ENCODE assay signal across 10 cellular contexts in the genomic region with DNA sequence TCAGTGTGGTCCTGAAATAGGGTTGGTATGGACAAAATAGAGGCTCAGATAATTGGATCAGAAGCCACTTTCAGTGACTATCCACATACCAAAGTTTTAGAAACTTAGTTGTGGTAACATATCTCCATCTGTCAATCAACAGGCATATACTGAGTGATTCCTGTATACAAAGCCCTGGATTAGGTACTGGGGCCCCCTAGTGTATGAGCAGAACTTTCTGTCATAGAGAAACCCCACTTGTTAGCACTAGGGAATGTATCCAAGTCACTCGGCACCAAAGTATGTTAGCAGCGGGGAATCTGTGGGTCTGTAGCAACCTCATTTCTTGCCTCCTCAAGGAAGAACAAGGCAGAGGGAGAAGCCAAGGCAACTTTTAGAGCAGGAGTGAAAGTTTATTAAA. TPM values are rescaled to one million over a fixed set of nuclear protein-coding genes. Genes with fewer than 3 reads are reported as not detected.
A peak's percentile ranks its signal among the peaks of the same experiment; 100 is the strongest.
DNase-seq lines count a peak whose midpoint lies in the region; ATAC-seq and TF ChIP-seq lines count a peak whose summit lies in the region.
"Had no signal": no experiment of that assay in that cellular context is flagged by ENCODE, and none has a peak within 500 bp of the region (broad histone marks: within the 10 kb centered on the region; RNA-seq: fewer than 3 reads in every experiment).

No MANE protein-coding gene starts in this region.

- no peaks in the 10 kb centered on the region for H3K9me3 ChIP-seq in adipocyte (ENCODE audit: control insufficient read depth, low read length)

- H3K4me3 ChIP-seq in AG10803 (ENCODE audit: low read length) (no peak overlapping the region), adipocyte (ENCODE audit: low read length) (no peak overlapping the region)
- H3K4me3 ChIP-seq: dorsolateral prefrontal cortex had no signal

- no peaks in the 10 kb centered on the region for H3K27me3 ChIP-seq in adipocyte (replicated peaks; ENCODE audit: control insufficient read depth, insufficient read depth, low read length)

- peak; percentile 39 for TF ChIP-seq CTCF in AG10803 (conservative IDR thresholded peaks at IDR 0.05; ENCODE audit: low read length)

- H3K36me3 Mint-ChIP-seq in immature natural killer cell = no peaks in the 10 kb centered on the region

- POLR2A ChIA-PET in HEK293T (lab: Yijun Ruan, JAX) = no interaction called here

- intact Hi-C loops in left colon (cut with DNase I, micrococcal nuclease) = no loop called here

- H3K9me3 Mint-ChIP-seq in immature natural killer cell = no peaks in the 10 kb centered on the region

- peak overlapping the region; percentile 59 for H3K9ac ChIP-seq in adipocyte (ENCODE audit: low read length)

- CTCF ChIA-PET in HEK293T (lab: Yijun Ruan, JAX) = interaction anchor here (0.8 to 1.0 kb wide), 2 partner anchors 20 to 34 kb away, joined by 3 read pairs; no protein-coding TSS in a partner anchor

- H3K27ac Mint-ChIP-seq in immature natural killer cell = peak overlapping the region in 1 of 6 donors; percentile 24

- DNase-seq in AG10803 (ENCODE audit: low read depth) = peak; percentile 61
- DNase-seq in HEK293T (ENCODE audit: extremely low spot score) = peak; percentile 36
- DNase-seq in adipocyte (ENCODE audit: low read depth) = peak; percentile 55
- no peak for DNase-seq in left colon
- DNase-seq in immature natural killer cell = no peak
- DNase-seq in stimulated activated CD4-positive, alpha-beta T cell treated with anti-CD3 and anti-CD28 coated beads, Interleukin-4, amount 100 ng/mL, for 24 hours = no peak
- DNase-seq: dorsolateral prefrontal cortex; NK-92 treated with Interleukin-12 subunit alpha and Interleukin-12 subunit beta, amount 100 ng/mL, for 24 hours had no signal

- peaks cover 24 to 28% of the 10 kb centered on the region in 2 donors for H3K4me1 Mint-ChIP-seq in immature natural killer cell

- H3K36me3 ChIP-seq in adipocyte (ENCODE audit: control insufficient read depth, insufficient read depth, low read length, severe bottlenecking) = no peaks in the 10 kb centered on the region

- H3K27me3 Mint-ChIP-seq in immature natural killer cell (ENCODE audit: low read depth in 3 of 3) = peaks cover 0 to 5% (median 1%) of the 10 kb centered on the region in 3 donors

- peaks cover 76% of the 10 kb centered on the region for H3K4me1 ChIP-seq in adipocyte (ENCODE audit: control insufficient read depth, insufficient read depth, low read length)

- ATAC-seq in left colon (peak; percentile 67), GM21515 (IDR thresholded peaks at IDR 0.05; ENCODE audit: unreplicated experiment) (no peak), HG02759 (IDR thresholded peaks at IDR 0.05; ENCODE audit: unreplicated experiment) (no peak)

- no peak overlapping the region for H3K4me3 Mint-ChIP-seq in immature natural killer cell

TF ChIP-seq in HEK293T, 16 proteins besides CTCF, POLR2A, EP300 and RAD21:
- TF ChIP-seq FOXM1 (IDR thresholded peaks at IDR 0.05; ENCODE audit: borderline replicate concordance) (no peak), FOXA1 (IDR thresholded peaks at IDR 0.05) (no peak), BHLHE40 (IDR thresholded peaks at IDR 0.05; ENCODE audit: borderline replicate concordance) (no peak), ARNT (IDR thresholded peaks at IDR 0.05) (no peak), SUZ12 (IDR thresholded peaks at IDR 0.05) (no peak)
- TF ChIP-seq, protein P1, sequence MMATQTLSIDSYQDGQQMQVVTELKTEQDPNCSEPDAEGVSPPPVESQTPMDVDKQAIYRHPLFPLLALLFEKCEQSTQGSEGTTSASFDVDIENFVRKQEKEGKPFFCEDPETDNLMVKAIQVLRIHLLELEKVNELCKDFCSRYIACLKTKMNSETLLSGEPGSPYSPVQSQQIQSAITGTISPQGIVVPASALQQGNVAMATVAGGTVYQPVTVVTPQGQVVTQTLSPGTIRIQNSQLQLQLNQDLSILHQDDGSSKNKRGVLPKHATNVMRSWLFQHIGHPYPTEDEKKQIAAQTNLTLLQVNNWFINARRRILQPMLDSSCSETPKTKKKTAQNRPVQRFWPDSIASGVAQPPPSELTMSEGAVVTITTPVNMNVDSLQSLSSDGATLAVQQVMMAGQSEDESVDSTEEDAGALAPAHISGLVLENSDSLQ (IDR thresholded peaks at IDR 0.05) = peak; percentile 90

RNA-seq across cellular contexts. Expression of gene MAP7D3, which starts 50.7 kb away (rescaled TPM):
- 1 to 10 TPM; 1.4 to 4.1 TPM for total RNA-seq in left colon
- polyA plus RNA-seq in immature natural killer cell = 1 to 10 TPM in 2 of 3 donors, under 1 TPM in 1; 0.12 to 4.2 (median 2.7) TPM

RNA-seq across cellular contexts. Expression of gene FHL1, which starts 53.1 kb away (rescaled TPM):
- total RNA-seq in left colon = 100 to 1,000 TPM in 1 of 2 donors, 10 to 100 TPM in 1; 24.8 to 175 TPM
- 10 to 100 TPM; 11.1 to 24.0 (median 17.6) TPM for polyA plus RNA-seq in immature natural killer cell

Comparison
In these comparisons a context has a peak if more than half of its experiments do, and no peak if none do; other contexts are left out.
1. DNase-seq: peak in AG10803 (single experiment), HEK293T (single experiment) and adipocyte (single experiment); none in left colon (0 of 2), immature natural killer cell (0 of 3) and stimulated activated CD4-positive, alpha-beta T cell treated with anti-CD3 and anti-CD28 coated beads, Interleukin-4, amount 100 ng/mL, for 24 hours (single experiment).